13 cellular contexts compared by ENCODE assay signal in the genomic region with DNA sequence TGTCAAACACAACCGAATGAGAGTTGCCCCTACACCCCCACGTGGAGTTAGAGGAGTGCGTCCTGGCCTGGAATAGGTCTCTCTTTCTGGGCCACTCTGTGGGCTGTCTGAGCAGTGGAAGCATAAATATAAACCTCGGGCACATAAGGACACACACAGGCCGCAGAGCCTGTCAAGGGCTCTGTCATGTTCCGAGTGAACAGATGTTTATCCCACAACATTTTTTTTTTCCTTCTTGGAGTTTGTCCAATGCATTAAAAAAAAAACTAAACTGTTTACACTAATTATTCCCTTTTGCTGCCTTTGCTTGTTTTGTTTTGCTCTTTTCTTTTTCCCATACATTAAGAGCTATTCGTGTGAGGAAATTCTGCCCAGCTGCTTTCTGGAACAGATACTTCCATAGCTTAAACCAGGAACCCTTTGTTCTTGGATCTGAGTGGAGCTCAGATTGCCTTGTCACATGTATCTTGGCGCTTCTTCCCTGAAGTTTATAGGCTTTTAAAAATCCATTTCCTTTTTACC.
DNase-seq lines count a peak whose midpoint lies in the region; ATAC-seq and TF ChIP-seq lines count a peak whose summit lies in the region.
"Had no signal": no experiment of that assay in that cellular context is flagged by ENCODE, and none has a peak within 500 bp of the region (broad histone marks: within the 10 kb centered on the region; RNA-seq: fewer than 3 reads in every experiment).

No MANE protein-coding gene starts in this region.

- H3K27ac ChIP-seq in adrenal gland (peak overlapping the region in 3 of 5 donors; percentile 35 to 66 (median 45)), right cardiac atrium (ENCODE audit: low read length) (peak overlapping the region; percentile 73), smooth muscle cell (ENCODE audit: low read depth) (peak overlapping the region; percentile 83)
- H3K27ac ChIP-seq: epithelial cell of prostate had no signal

- TF ChIP-seq POLR2A in adrenal gland (IDR thresholded peaks at IDR 0.05), result no peak

- no peaks in the 10 kb centered on the region for H3K36me3 ChIP-seq in adrenal gland (replicated peaks in 1 of 2)
- no peaks in the 10 kb centered on the region for H3K36me3 ChIP-seq in smooth muscle cell (ENCODE audit: low read depth)
- H3K36me3 ChIP-seq: tibial nerve had no signal

- peak; percentile 86 to 92 for ATAC-seq in right cardiac atrium
- ATAC-seq in GM21381 (IDR thresholded peaks at IDR 0.05; ENCODE audit: unreplicated experiment), result no peak
- no peak for ATAC-seq in HG03460 (IDR thresholded peaks at IDR 0.05; ENCODE audit: unreplicated experiment)

- H3K9me3 ChIP-seq in adrenal gland (replicated peaks in 1 of 3) (no peaks in the 10 kb centered on the region), right cardiac atrium (ENCODE audit: control insufficient read depth, low read length) (no peaks in the 10 kb centered on the region), smooth muscle cell (replicated peaks; ENCODE audit: low read depth) (no peaks in the 10 kb centered on the region)
- H3K9me3 ChIP-seq: tibial nerve had no signal

- H3K4me1 ChIP-seq in adrenal gland (replicated peaks in 1 of 2) (peaks cover 23 to 40% of the 10 kb centered on the region in 2 donors), right cardiac atrium (ENCODE audit: control insufficient read depth, insufficient read depth, low read length) (peaks cover 16% of the 10 kb centered on the region), smooth muscle cell (ENCODE audit: low read depth) (peaks cover 24% of the 10 kb centered on the region)

- 33 to 38% (median 36%) methylated on average over 8 of the region's 8 CpGs for WGBS in adrenal gland, 4 donors
- 20% methylated on average over 8 of the region's 8 CpGs for WGBS in right cardiac atrium
- WGBS in smooth muscle cell (ENCODE audit: low lambda C conversion rate), result 18% methylated on average over 8 of the region's 8 CpGs

- intact Hi-C loops in adrenal gland (cut with DNase I) (no loop called here), right cardiac atrium (cut with DNase I) (no loop called here)

- H4K20me1 ChIP-seq in smooth muscle cell (ENCODE audit: low read depth), result no peaks in the 10 kb centered on the region

- no peaks in the 10 kb centered on the region for H3K79me2 ChIP-seq in smooth muscle cell (ENCODE audit: low read depth)

- TF ChIP-seq CTCF in adrenal gland (IDR thresholded peaks at IDR 0.05) (no peak), smooth muscle cell (IDR thresholded peaks at IDR 0.05; ENCODE audit: borderline replicate concordance, insufficient read depth, poor library complexity, severe bottlenecking) (no peak)

- peak overlapping the region; percentile 60 for H3K4me2 ChIP-seq in smooth muscle cell

- peak overlapping the region; percentile 44 for H2AFZ ChIP-seq in smooth muscle cell (ENCODE audit: low read depth)

- peak overlapping the region; percentile 7 for H3K9ac ChIP-seq in smooth muscle cell (ENCODE audit: low read depth)

- H3K4me3 ChIP-seq in adrenal gland (no peak overlapping the region), right cardiac atrium (ENCODE audit: low read length) (no peak overlapping the region), smooth muscle cell (no peak overlapping the region)
- H3K4me3 ChIP-seq: tibial nerve had no signal

- peaks cover 22% of the 10 kb centered on the region for H3F3A ChIP-seq in smooth muscle cell (ENCODE audit: low read depth)

- DNase-seq in HCEC 1CT (peak; percentile 58), adrenal gland (peak in 4 of 7 donors; percentile 52 to 85 (median 64)), right cardiac atrium (peak in 2 of 3 donors; percentile 54 to 61), smooth muscle cell (lab: John Stamatoyannopoulos, UW; ENCODE audit: unreplicated experiment) (no peak), DMS114 treated with DMSO at 0.1 percent for 48 hours (lab: John Stamatoyannopoulos, UW; ENCODE audit: unreplicated experiment) (no peak), NCI-H226 (no peak)
- DNase-seq: activated naive CD4-positive, alpha-beta T cell treated with anti-CD3 and anti-CD28 coated beads, Interleukin-2, amount 50 U/mL, for 16 hours; KG1; stimulated activated CD4-positive, alpha-beta T cell treated with anti-CD3 and anti-CD28 coated beads, Interleukin-4, amount 100 ng/mL, for 1 hour had no signal

- H3K27me3 ChIP-seq in adrenal gland (no peaks in the 10 kb centered on the region), right cardiac atrium (ENCODE audit: control insufficient read depth, insufficient read depth) (no peaks in the 10 kb centered on the region), smooth muscle cell (ENCODE audit: low read depth) (no peaks in the 10 kb centered on the region)
- H3K27me3 ChIP-seq: tibial nerve had no signal

Comparison
In these comparisons a context has a peak if more than half of its experiments do, and no peak if none do; other contexts are left out.
1. DNase-seq: peak in HCEC 1CT (single experiment), adrenal gland (4 of 7) and right cardiac atrium (2 of 3); none in smooth muscle cell (single experiment), DMS114 treated with DMSO at 0.1 percent for 48 hours (single experiment) and NCI-H226 (single experiment).
2. ATAC-seq: peak in right cardiac atrium (2 of 2); none in GM21381 (single experiment) and HG03460 (single experiment).
3. Peak in every context shown above with its lines, with median percentiles within 50 percentile points of each other: H3K27ac ChIP-seq.